In genomic region chr18:21486905-21487437, GRCh38 we compare ENCODE assay signal across 22 cellular contexts.
"Had no signal": no experiment of that assay in that cellular context is flagged by ENCODE, and none has a peak within 500 bp of the region (broad histone marks: within the 10 kb centered on the region; RNA-seq: fewer than 3 reads in every experiment).

No MANE protein-coding gene starts in this region.

- DNase-seq: activated CD4-positive, alpha-beta T cell treated with anti-CD3 and anti-CD28 coated beads for 48 hours; activated CD4-positive, alpha-beta T cell treated with anti-CD3 and anti-CD28 coated beads, Interleukin-2, amount 50 U/mL, for 4 hours; activated CD4-positive, CD25-positive, alpha-beta regulatory T cell treated with anti-CD3 and anti-CD28 coated beads, Interleukin-2, amount 50 U/mL, for 72 hours; activated CD8-positive, alpha-beta T cell treated with anti-CD3 and anti-CD28 coated beads, Interleukin-2, amount 10 ng/mL, durations not matched to agents 7 days and 5 days; activated effector memory CD4-positive, alpha-beta T cell treated with anti-CD3 and anti-CD28 coated beads, Interleukin-2, amount 50 U/mL, for 16 hours; activated naive CD4-positive, alpha-beta T cell treated with Interleukin-2 at 50 U/mL for 16 hours; activated naive CD8-positive, alpha-beta T cell treated with anti-CD3 and anti-CD28 coated beads, Interleukin-2, amount 50 U/mL, for 24 hours; activated T-cell treated with anti-CD3 and anti-CD28 coated beads, Interleukin-2, amount 50 U/mL, for 4 hours; amygdala; Karpas-422; NCI-H1105 treated with DMSO at 0.1 percent for 48 hours; NCI-H1436 treated with DMSO at 0.1 percent for 48 hours; NCI-H187; NCI-H2081; SHP77 had no signal

- ATAC-seq: activated CD8-positive, alpha-beta T cell treated with anti-CD3 and anti-CD28 coated beads, Interleukin-2, amount 10 ng/mL, durations not matched to agents 7 days and 5 days; activated naive CD4-positive, alpha-beta T cell treated with anti-CD3 and anti-CD28 coated beads, Interleukin-2, amount 50 U/mL, for 72 hours; activated naive CD8-positive, alpha-beta T cell treated with anti-CD3 and anti-CD28 coated beads, Interleukin-2, amount 50 U/mL, for 24 hours; activated T-cell treated with anti-CD3 and anti-CD28 coated beads, Interleukin-2, amount 50 U/mL, for 4 hours; WTC11 had no signal

- H3K36me3 Mint-ChIP-seq: activated naive CD4-positive, alpha-beta T cell treated with anti-CD3 and anti-CD28 coated beads, Interleukin-2, amount 50 U/mL, for 72 hours; WTC11 had no signal

- H3K4me3 Mint-ChIP-seq: activated CD8-positive, alpha-beta T cell treated with anti-CD3 and anti-CD28 coated beads, Interleukin-2, amount 10 ng/mL, durations not matched to agents 7 days and 5 days; activated naive CD8-positive, alpha-beta T cell treated with anti-CD3 and anti-CD28 coated beads, Interleukin-2, amount 50 U/mL, for 24 hours; activated T-cell treated with anti-CD3 and anti-CD28 coated beads, Interleukin-2, amount 50 U/mL, for 4 hours; brain; central memory CD8-positive, alpha-beta T cell; T-helper 1 cell treated with Interleukin-12 subunit alpha and Interleukin-12 subunit beta and Interleukin-4 antibody, amounts not matched to agents 30 μg/mL and 1 μg/mL, for 36 hours; WTC11 had no signal

- H3K27me3 Mint-ChIP-seq: brain had no signal

- H3K4me1 Mint-ChIP-seq: activated naive CD8-positive, alpha-beta T cell treated with anti-CD3 and anti-CD28 coated beads, Interleukin-2, amount 50 U/mL, for 24 hours; central memory CD8-positive, alpha-beta T cell had no signal

- H3K27ac Mint-ChIP-seq: activated CD8-positive, alpha-beta T cell treated with anti-CD3 and anti-CD28 coated beads, Interleukin-2, amount 10 ng/mL, durations not matched to agents 7 days and 5 days; activated naive CD8-positive, alpha-beta T cell treated with anti-CD3 and anti-CD28 coated beads, Interleukin-2, amount 50 U/mL, for 24 hours; T-helper 1 cell treated with Interleukin-12 subunit alpha and Interleukin-12 subunit beta and Interleukin-4 antibody, amounts not matched to agents 30 μg/mL and 1 μg/mL, for 36 hours; WTC11 had no signal

- H3K9me3 Mint-ChIP-seq: activated naive CD4-positive, alpha-beta T cell treated with anti-CD3 and anti-CD28 coated beads, Interleukin-2, amount 50 U/mL, for 72 hours; activated naive CD8-positive, alpha-beta T cell treated with anti-CD3 and anti-CD28 coated beads, Interleukin-2, amount 50 U/mL, for 24 hours; activated T-cell treated with anti-CD3 and anti-CD28 coated beads, Interleukin-2, amount 50 U/mL, for 4 hours; brain; central memory CD8-positive, alpha-beta T cell; T-helper 1 cell treated with Interleukin-12 subunit alpha and Interleukin-12 subunit beta and Interleukin-4 antibody, amounts not matched to agents 30 μg/mL and 1 μg/mL, for 36 hours; WTC11 had no signal

- FAIRE-seq: astrocyte, RCC 7860 had no signal
